9 cellular contexts compared by ENCODE assay signal in the genomic region with DNA sequence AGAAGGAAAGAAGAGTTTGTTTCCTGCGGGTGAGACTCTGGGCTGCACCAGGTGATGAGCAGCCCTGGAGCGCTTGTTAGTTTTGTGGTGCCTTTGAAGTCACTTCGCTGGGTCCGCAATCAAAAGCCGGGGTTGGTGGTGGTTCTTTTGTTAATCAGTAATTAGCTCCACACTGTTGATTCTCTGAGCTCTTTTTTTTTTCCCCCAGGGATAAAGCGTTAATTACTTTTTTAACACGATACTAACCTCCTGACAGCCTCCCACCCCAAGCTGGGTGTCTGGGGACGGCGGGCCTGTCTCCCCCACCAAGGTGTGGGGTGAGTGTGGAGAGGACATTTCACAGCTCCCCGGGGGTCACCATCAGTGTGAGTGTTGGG. TPM values are rescaled to one million over a fixed set of nuclear protein-coding genes. Genes with fewer than 3 reads are reported as not detected.
DNase-seq lines count a peak whose midpoint lies in the region; ATAC-seq and TF ChIP-seq lines count a peak whose summit lies in the region.
"Had no signal": no experiment of that assay in that cellular context is flagged by ENCODE, and none has a peak within 500 bp of the region (broad histone marks: within the 10 kb centered on the region; RNA-seq: fewer than 3 reads in every experiment).

No MANE protein-coding gene starts in this region.

- H3K4me3 ChIP-seq in CD8-positive, alpha-beta memory T cell (ENCODE audit: low read length), result peak overlapping the region; percentile 13
- no peak overlapping the region for H3K4me3 ChIP-seq in testis

- DNase-seq in CD8-positive, alpha-beta memory T cell, result peak in 2 of 5 donors; percentile 42 to 68
- DNase-seq in NCI-H1417 (lab: John Stamatoyannopoulos, UW) (peak in 2 of 3 experiments; percentile 65 to 87), memory B cell (ENCODE audit: low spot score in 2 of 2) (no peak), testis (no peak)
- DNase-seq in activated T-helper 1 cell treated with anti-CD3 and anti-CD28 coated beads, Interleukin-12 subunit alpha, Interleukin-12 subunit beta, Interleukin-2, Interleukin-4 antibody, amounts not matched to agents 30 ng/mL and 10 ng/mL and 1 ng/mL, durations not matched to agents 14 hours and 24 hours and 36 hours (ENCODE audit: low spot score), result peak; percentile 9
- DNase-seq: DMS79 had no signal

- no peaks in the 10 kb centered on the region for H3K27me3 ChIP-seq in CD8-positive, alpha-beta memory T cell (ENCODE audit: insufficient read depth, low read length, poor library complexity, severe bottlenecking)
- H3K27me3 ChIP-seq in testis, result no peaks in the 10 kb centered on the region

- peaks cover 46% of the 10 kb centered on the region for H3K4me1 ChIP-seq in CD8-positive, alpha-beta memory T cell (ENCODE audit: insufficient read depth, low read length)
- H3K4me1 ChIP-seq in testis, result no peaks in the 10 kb centered on the region

- H3K4me1 Mint-ChIP-seq in CD8-positive, alpha-beta memory T cell, result peaks cover 39 to 71% (median 64%) of the 10 kb centered on the region in 3 donors
- peaks cover 52% of the 10 kb centered on the region for H3K4me1 Mint-ChIP-seq in activated T-helper 1 cell treated with anti-CD3 and anti-CD28 coated beads, Interleukin-12 subunit alpha, Interleukin-12 subunit beta, Interleukin-2, Interleukin-4 antibody, amounts not matched to agents 30 ng/mL and 10 ng/mL and 1 ng/mL, durations not matched to agents 14 hours and 24 hours and 36 hours (ENCODE audit: low read depth)
- H3K4me1 Mint-ChIP-seq in memory B cell, result peaks cover 36% of the 10 kb centered on the region

- H3K9me3 ChIP-seq in CD8-positive, alpha-beta memory T cell (ENCODE audit: low read length), result no peaks in the 10 kb centered on the region
- no peaks in the 10 kb centered on the region for H3K9me3 ChIP-seq in testis

- peaks cover 0 to 3% (median 0%) of the 10 kb centered on the region in 5 donors for H3K9me3 Mint-ChIP-seq in CD8-positive, alpha-beta memory T cell
- no peaks in the 10 kb centered on the region for H3K9me3 Mint-ChIP-seq in activated T-helper 1 cell treated with anti-CD3 and anti-CD28 coated beads, Interleukin-12 subunit alpha, Interleukin-12 subunit beta, Interleukin-2, Interleukin-4 antibody, amounts not matched to agents 30 ng/mL and 10 ng/mL and 1 ng/mL, durations not matched to agents 14 hours and 24 hours and 36 hours
- no peaks in the 10 kb centered on the region for H3K9me3 Mint-ChIP-seq in memory B cell

- peaks cover 0 to 23% (median 3%) of the 10 kb centered on the region in 3 donors for H3K36me3 Mint-ChIP-seq in CD8-positive, alpha-beta memory T cell
- peaks cover 19% of the 10 kb centered on the region for H3K36me3 Mint-ChIP-seq in activated T-helper 1 cell treated with anti-CD3 and anti-CD28 coated beads, Interleukin-12 subunit alpha, Interleukin-12 subunit beta, Interleukin-2, Interleukin-4 antibody, amounts not matched to agents 30 ng/mL and 10 ng/mL and 1 ng/mL, durations not matched to agents 14 hours and 24 hours and 36 hours (ENCODE audit: low read depth)
- peaks cover 3% of the 10 kb centered on the region for H3K36me3 Mint-ChIP-seq in memory B cell

- POLR2A ChIA-PET in CD8-positive, alpha-beta memory T cell (lab: Charles Lee), result no interaction called here

- CTCF ChIA-PET in CD8-positive, alpha-beta memory T cell (lab: Charles Lee), result interaction anchor here (0.9 to 1.4 kb wide), 4 partner anchors 53 to 110 kb away, joined by 3 to 6 read pairs (median 3); no protein-coding TSS in a partner anchor

- TF ChIP-seq POLR2A in testis (IDR thresholded peaks at IDR 0.05), result no peak

- intact Hi-C loops in activated T-helper 1 cell treated with anti-CD3 and anti-CD28 coated beads, Interleukin-12 subunit alpha, Interleukin-12 subunit beta, Interleukin-2, Interleukin-4 antibody, amounts not matched to agents 30 ng/mL and 10 ng/mL and 1 ng/mL, durations not matched to agents 14 hours and 24 hours and 36 hours (cut with micrococcal nuclease), result no loop called here
- intact Hi-C loops in testis (cut with DNase I; ENCODE audit: low total_unique reads), result no loop called here

- H3K27ac Mint-ChIP-seq in CD8-positive, alpha-beta memory T cell, result peak overlapping the region in 7 of 8 donors; percentile 19 to 91 (median 82)
- H3K27ac Mint-ChIP-seq in activated T-helper 1 cell treated with anti-CD3 and anti-CD28 coated beads, Interleukin-12 subunit alpha, Interleukin-12 subunit beta, Interleukin-2, Interleukin-4 antibody, amounts not matched to agents 30 ng/mL and 10 ng/mL and 1 ng/mL, durations not matched to agents 14 hours and 24 hours and 36 hours, result peak overlapping the region; percentile 78
- H3K27ac Mint-ChIP-seq in memory B cell, result peak overlapping the region; percentile 68

- no peaks in the 10 kb centered on the region for H3K36me3 ChIP-seq in CD8-positive, alpha-beta memory T cell (ENCODE audit: insufficient read depth, low read length)
- no peaks in the 10 kb centered on the region for H3K36me3 ChIP-seq in testis (ENCODE audit: low read depth, missing control alignments)

- H3K27me3 Mint-ChIP-seq in CD8-positive, alpha-beta memory T cell, result peaks cover 0 to 5% of the 10 kb centered on the region in 2 donors
- H3K27me3 Mint-ChIP-seq in activated T-helper 1 cell treated with anti-CD3 and anti-CD28 coated beads, Interleukin-12 subunit alpha, Interleukin-12 subunit beta, Interleukin-2, Interleukin-4 antibody, amounts not matched to agents 30 ng/mL and 10 ng/mL and 1 ng/mL, durations not matched to agents 14 hours and 24 hours and 36 hours (ENCODE audit: insufficient read depth), result no peaks in the 10 kb centered on the region
- no peaks in the 10 kb centered on the region for H3K27me3 Mint-ChIP-seq in memory B cell

- H3K27ac ChIP-seq in CD8-positive, alpha-beta memory T cell (ENCODE audit: low read depth, low read length), result peak overlapping the region; percentile 67
- H3K27ac ChIP-seq in testis, result no peak overlapping the region

- peak overlapping the region; percentile 35 to 84 (median 74) for H3K4me3 Mint-ChIP-seq in CD8-positive, alpha-beta memory T cell
- peak overlapping the region; percentile 30 for H3K4me3 Mint-ChIP-seq in activated T-helper 1 cell treated with anti-CD3 and anti-CD28 coated beads, Interleukin-12 subunit alpha, Interleukin-12 subunit beta, Interleukin-2, Interleukin-4 antibody, amounts not matched to agents 30 ng/mL and 10 ng/mL and 1 ng/mL, durations not matched to agents 14 hours and 24 hours and 36 hours
- no peak overlapping the region for H3K4me3 Mint-ChIP-seq in memory B cell

- no peak for ATAC-seq in memory B cell (ENCODE audit: low read depth)
- no peak for ATAC-seq in HG02981 (IDR thresholded peaks at IDR 0.05; ENCODE audit: unreplicated experiment)
- no peak for ATAC-seq in GM18858 (IDR thresholded peaks at IDR 0.05; ENCODE audit: unreplicated experiment)
- ATAC-seq in GM19455 (IDR thresholded peaks at IDR 0.05; ENCODE audit: unreplicated experiment), result no peak

- WGBS in testis, 2 donors, result 90 to 91% methylated on average over 10 of the region's 10 CpGs

- no peak for TF ChIP-seq CTCF in testis (IDR thresholded peaks at IDR 0.05)

RNA-seq across cellular contexts. Expression of gene AGPAT3, which starts 56.6 kb away (rescaled TPM):
- total RNA-seq in CD8-positive, alpha-beta memory T cell, result 10 to 100 TPM; 66.5 to 69.3 TPM
- polyA plus RNA-seq in CD8-positive, alpha-beta memory T cell, result 15.9 TPM
- total RNA-seq in activated T-helper 1 cell treated with anti-CD3 and anti-CD28 coated beads, Interleukin-12 subunit alpha, Interleukin-12 subunit beta, Interleukin-2, Interleukin-4 antibody, amounts not matched to agents 30 ng/mL and 10 ng/mL and 1 ng/mL, durations not matched to agents 14 hours and 24 hours and 36 hours, result 127 and 132 TPM in 2 replicates
- total RNA-seq in testis, result 10 to 100 TPM; 64.5 to 77.5 TPM
- polyA plus RNA-seq in testis (ENCODE audit: insufficient read depth, low read depth, low replicate concordance), result 69.8 TPM

Comparison
In these comparisons a context has a peak if more than half of its experiments do, and no peak if none do; other contexts are left out.
1. DNase-seq: peak in NCI-H1417 (2 of 3) and activated T-helper 1 cell treated with anti-CD3 and anti-CD28 coated beads, Interleukin-12 subunit alpha, Interleukin-12 subunit beta, Interleukin-2, Interleukin-4 antibody, amounts not matched to agents 30 ng/mL and 10 ng/mL and 1 ng/mL, durations not matched to agents 14 hours and 24 hours and 36 hours (single experiment); none in memory B cell (0 of 2) and testis (single experiment).
2. Peak in every context shown above with its lines, with median percentiles within 50 percentile points of each other: H3K27ac Mint-ChIP-seq.